1 cellular context compared by ENCODE assay signal in genomic region chr1:224175615-224176014, GRCh38.
TF ChIP-seq lines count a peak whose summit lies in the region.

No MANE protein-coding gene starts in this region.

TF ChIP-seq in H1, 55 proteins besides CTCF, POLR2A, EP300 and RAD21:
- TF ChIP-seq MAFK (IDR thresholded peaks at IDR 0.05; ENCODE audit: low read depth, low read length) (no peak), BACH1 (IDR thresholded peaks at IDR 0.05; ENCODE audit: low read length) (no peak), ATF3 (IDR thresholded peaks at IDR 0.05; ENCODE audit: insufficient read depth, low read depth, low read length) (no peak), CBX5 (IDR thresholded peaks at IDR 0.05; ENCODE audit: low read depth, low read length) (no peak), NANOG (IDR thresholded peaks at IDR 0.05; ENCODE audit: insufficient read depth, low read depth, low read length, poor library complexity, severe bottlenecking) (no peak), MAX (IDR thresholded peaks at IDR 0.05) (0 out of 2 replicates have a peak, but pooled peaks have one; percentile 12), KDM4A (IDR thresholded peaks at IDR 0.05; ENCODE audit: low read depth, low read length, severe bottlenecking) (no peak)
TF ChIP-seq in H1: peak in this region for 1.
